21 cellular contexts compared by ENCODE assay signal in genomic region chr7:25289522-25289921, GRCh38.
"Had no signal": no experiment of that assay in that cellular context is flagged by ENCODE, and none has a peak within 500 bp of the region (broad histone marks: within the 10 kb centered on the region; RNA-seq: fewer than 3 reads in every experiment).

No MANE protein-coding gene starts in this region.

- H3K36me3 Mint-ChIP-seq: activated naive CD4-positive, alpha-beta T cell treated with anti-CD3 and anti-CD28 coated beads, Interleukin-2, amount 50 U/mL, for 24 hours; immature natural killer cell; naive thymus-derived CD4-positive, alpha-beta T cell; stimulated activated naive B cell treated with anti-CD40 and anti-IgM and Interleukin-4, amounts not matched to agents 10 μg/mL and 1 μg/mL and 100 μg/mL, for 72 hours had no signal

- H3K9me3 Mint-ChIP-seq: activated CD4-positive, alpha-beta T cell treated with anti-CD3 and anti-CD28 coated beads, Interleukin-2, amount 10 ng/mL, durations not matched to agents 7 days and 5 days; activated CD8-positive, alpha-beta T cell treated with anti-CD3 and anti-CD28 coated beads for 36 hours; activated naive CD4-positive, alpha-beta T cell treated with anti-CD3 and anti-CD28 coated beads, Interleukin-2, amount 50 U/mL, for 24 hours; activated T-helper 1 cell treated with anti-CD3 and anti-CD28 coated beads, Interleukin-12 subunit alpha, Interleukin-12 subunit beta, Interleukin-2, Interleukin-4 antibody, amounts not matched to agents 30 ng/mL and 10 ng/mL and 1 ng/mL, durations not matched to agents 14 hours and 24 hours and 36 hours; endodermal cell had no signal

- ATAC-seq: activated CD8-positive, alpha-beta T cell treated with anti-CD3 and anti-CD28 coated beads for 36 hours; naive thymus-derived CD4-positive, alpha-beta T cell; stimulated activated naive B cell treated with anti-CD40 and anti-IgM and Interleukin-4, amounts not matched to agents 10 μg/mL and 1 μg/mL and 100 μg/mL, for 72 hours had no signal

- DNase-seq: activated CD4-positive, alpha-beta T cell treated with anti-CD3 and anti-CD28 coated beads, Interleukin-2, amount 10 ng/mL, durations not matched to agents 7 days and 5 days; activated CD4-positive, CD25-positive, alpha-beta regulatory T cell treated with anti-CD3 and anti-CD28 coated beads, Interleukin-2, amount 50 U/mL, for 72 hours; activated CD8-positive, alpha-beta T cell treated with anti-CD3 and anti-CD28 coated beads for 36 hours; activated gamma-delta T cell treated with Interleukin-2 at 50 U/mL for 16 hours; adrenal gland; central memory CD4-positive, alpha-beta T cell; cortex of kidney; endodermal cell; foreskin fibroblast; immature natural killer cell; left lung; naive thymus-derived CD4-positive, alpha-beta T cell; sigmoid colon; stimulated activated CD4-positive, alpha-beta T cell treated with anti-CD3 and anti-CD28 coated beads, Interleukin-2, amount 100 ng/mL, for 48 hours; stimulated activated CD8-positive, alpha-beta memory T cell treated with anti-CD3 and anti-CD28 coated beads, Interleukin-4, amount 100 ng/mL, for 48 hours; stimulated activated naive B cell treated with anti-CD40 and anti-IgM and Interleukin-4, amounts not matched to agents 10 μg/mL and 1 μg/mL and 100 μg/mL, for 72 hours; transverse colon; WERI-Rb-1 had no signal

- H3K4me1 Mint-ChIP-seq: activated CD4-positive, alpha-beta T cell treated with anti-CD3 and anti-CD28 coated beads, Interleukin-2, amount 10 ng/mL, durations not matched to agents 7 days and 5 days; activated naive CD4-positive, alpha-beta T cell treated with anti-CD3 and anti-CD28 coated beads, Interleukin-2, amount 50 U/mL, for 24 hours; immature natural killer cell; naive thymus-derived CD4-positive, alpha-beta T cell; neural crest cell; stimulated activated naive B cell treated with anti-CD40 and anti-IgM and Interleukin-4, amounts not matched to agents 10 μg/mL and 1 μg/mL and 100 μg/mL, for 72 hours had no signal

- H3K4me3 Mint-ChIP-seq: activated CD4-positive, alpha-beta T cell treated with anti-CD3 and anti-CD28 coated beads, Interleukin-2, amount 10 ng/mL, durations not matched to agents 7 days and 5 days; activated CD8-positive, alpha-beta T cell treated with anti-CD3 and anti-CD28 coated beads for 36 hours; activated naive CD4-positive, alpha-beta T cell treated with anti-CD3 and anti-CD28 coated beads, Interleukin-2, amount 50 U/mL, for 24 hours; activated T-helper 1 cell treated with anti-CD3 and anti-CD28 coated beads, Interleukin-12 subunit alpha, Interleukin-12 subunit beta, Interleukin-2, Interleukin-4 antibody, amounts not matched to agents 30 ng/mL and 10 ng/mL and 1 ng/mL, durations not matched to agents 14 hours and 24 hours and 36 hours; endodermal cell; immature natural killer cell; naive thymus-derived CD4-positive, alpha-beta T cell; neural crest cell; stimulated activated naive B cell treated with anti-CD40 and anti-IgM and Interleukin-4, amounts not matched to agents 10 μg/mL and 1 μg/mL and 100 μg/mL, for 72 hours had no signal

- H3K27ac Mint-ChIP-seq: activated CD4-positive, alpha-beta T cell treated with anti-CD3 and anti-CD28 coated beads, Interleukin-2, amount 10 ng/mL, durations not matched to agents 7 days and 5 days; activated CD8-positive, alpha-beta T cell treated with anti-CD3 and anti-CD28 coated beads for 36 hours; activated naive CD4-positive, alpha-beta T cell treated with anti-CD3 and anti-CD28 coated beads, Interleukin-2, amount 50 U/mL, for 24 hours; activated T-helper 1 cell treated with anti-CD3 and anti-CD28 coated beads, Interleukin-12 subunit alpha, Interleukin-12 subunit beta, Interleukin-2, Interleukin-4 antibody, amounts not matched to agents 30 ng/mL and 10 ng/mL and 1 ng/mL, durations not matched to agents 14 hours and 24 hours and 36 hours; endodermal cell; immature natural killer cell; naive thymus-derived CD4-positive, alpha-beta T cell; stimulated activated naive B cell treated with anti-CD40 and anti-IgM and Interleukin-4, amounts not matched to agents 10 μg/mL and 1 μg/mL and 100 μg/mL, for 72 hours had no signal

- H3K27me3 Mint-ChIP-seq: activated CD8-positive, alpha-beta T cell treated with anti-CD3 and anti-CD28 coated beads for 36 hours had no signal
